ENCODE assay signal across 15 cellular contexts in genomic region chr1:240701412-240701811, GRCh38.
DNase-seq lines count a peak whose midpoint lies in the region; ATAC-seq and TF ChIP-seq lines count a peak whose summit lies in the region.
"Had no signal": no experiment of that assay in that cellular context is flagged by ENCODE, and none has a peak within 500 bp of the region (broad histone marks: within the 10 kb centered on the region; RNA-seq: fewer than 3 reads in every experiment).

No MANE protein-coding gene starts in this region.

- peak; percentile 86 for DNase-seq in HCEC 1CT
- peak; percentile 74 for DNase-seq in fibroblast of villous mesenchyme (ENCODE audit: low read depth)
- no peak for DNase-seq in left colon
- DNase-seq: activated CD4-positive, CD25-positive, alpha-beta regulatory T cell treated with anti-CD3 and anti-CD28 coated beads, Interleukin-2, amount 50 U/mL, for 72 hours; KBM-7; naive thymus-derived CD4-positive, alpha-beta T cell; NCI-H1694; NCI-H524 treated with DMSO at 0.1 percent for 48 hours; psoas muscle had no signal

- H3K4me3 ChIP-seq in fibroblast of villous mesenchyme (ENCODE audit: low read depth, low read length), result no peak overlapping the region
- H3K4me3 ChIP-seq: psoas muscle, tibial nerve had no signal

- intact Hi-C loops in left colon (cut with DNase I, micrococcal nuclease), result no loop called here

- no peak for TF ChIP-seq CTCF in fibroblast of villous mesenchyme (IDR thresholded peaks at IDR 0.05; ENCODE audit: insufficient read depth, low read depth, low read length)

- ATAC-seq in SK-N-SH treated with all-trans-retinoic acid at 6 μM for 48 hours, result peak; percentile 86
- ATAC-seq in HG03354 (IDR thresholded peaks at IDR 0.05; ENCODE audit: poor library complexity, severe bottlenecking, unreplicated experiment), result no peak
- no peak for ATAC-seq in GM18907 (IDR thresholded peaks at IDR 0.05; ENCODE audit: unreplicated experiment)
- no peak for ATAC-seq in HG02571 (IDR thresholded peaks at IDR 0.05; ENCODE audit: unreplicated experiment)
- ATAC-seq in left colon, result no peak
- ATAC-seq: activated naive CD4-positive, alpha-beta T cell treated with anti-CD3 and anti-CD28 coated beads, Interleukin-2, amount 50 U/mL, for 72 hours; naive thymus-derived CD4-positive, alpha-beta T cell; psoas muscle had no signal

TF ChIP-seq in SK-N-SH treated with all-trans-retinoic acid at 6 μM for 48 hours, 23 proteins besides CTCF, POLR2A, EP300 and RAD21:
- no peak for TF ChIP-seq ZFP30 (CRISPR knock-in tag; IDR thresholded peaks at IDR 0.05)
- no peak for TF ChIP-seq BACH2 (CRISPR knock-in tag; IDR thresholded peaks at IDR 0.05; ENCODE audit: borderline replicate concordance)
- TF ChIP-seq, protein P1, sequence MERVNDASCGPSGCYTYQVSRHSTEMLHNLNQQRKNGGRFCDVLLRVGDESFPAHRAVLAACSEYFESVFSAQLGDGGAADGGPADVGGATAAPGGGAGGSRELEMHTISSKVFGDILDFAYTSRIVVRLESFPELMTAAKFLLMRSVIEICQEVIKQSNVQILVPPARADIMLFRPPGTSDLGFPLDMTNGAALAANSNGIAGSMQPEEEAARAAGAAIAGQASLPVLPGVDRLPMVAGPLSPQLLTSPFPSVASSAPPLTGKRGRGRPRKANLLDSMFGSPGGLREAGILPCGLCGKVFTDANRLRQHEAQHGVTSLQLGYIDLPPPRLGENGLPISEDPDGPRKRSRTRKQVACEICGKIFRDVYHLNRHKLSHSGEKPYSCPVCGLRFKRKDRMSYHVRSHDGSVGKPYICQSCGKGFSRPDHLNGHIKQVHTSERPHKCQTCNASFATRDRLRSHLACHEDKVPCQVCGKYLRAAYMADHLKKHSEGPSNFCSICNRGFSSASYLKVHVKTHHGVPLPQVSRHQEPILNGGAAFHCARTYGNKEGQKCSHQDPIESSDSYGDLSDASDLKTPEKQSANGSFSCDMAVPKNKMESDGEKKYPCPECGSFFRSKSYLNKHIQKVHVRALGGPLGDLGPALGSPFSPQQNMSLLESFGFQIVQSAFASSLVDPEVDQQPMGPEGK (CRISPR knock-in tag; IDR thresholded peaks at IDR 0.05; ENCODE audit: borderline replicate concordance), result no peak
- no peak for TF ChIP-seq ZNF565 (CRISPR knock-in tag; conservative IDR thresholded peaks at IDR 0.05; ENCODE audit: low read depth)
- no peak for TF ChIP-seq ZFP3 (CRISPR knock-in tag; IDR thresholded peaks at IDR 0.05)
- TF ChIP-seq TSHZ2 (CRISPR knock-in tag; IDR thresholded peaks at IDR 0.05), result no peak
- TF ChIP-seq GLIS3 (CRISPR knock-in tag; IDR thresholded peaks at IDR 0.05), result no peak

Comparison
In these comparisons a context has a peak if more than half of its experiments do, and no peak if none do; other contexts are left out.
1. DNase-seq: peak in HCEC 1CT (single experiment) and fibroblast of villous mesenchyme (single experiment); none in left colon (0 of 2).